In genomic region chr9:132770775-132771310, GRCh38 we compare ENCODE assay signal across 8 cellular contexts.
DNase-seq lines count a peak whose midpoint lies in the region; ATAC-seq lines count a peak whose summit lies in the region.
"Had no signal": no experiment of that assay in that cellular context is flagged by ENCODE, and none has a peak within 500 bp of the region (broad histone marks: within the 10 kb centered on the region; RNA-seq: fewer than 3 reads in every experiment).

No MANE protein-coding gene starts in this region.

- H3K4me3 Mint-ChIP-seq in activated T-helper 17 cell treated with anti-CD3 and anti-CD28 coated beads, Interleukin-2, amount 50 U/mL, for 72 hours = peak overlapping the region; percentile 98
- peak overlapping the region; percentile 99 for H3K4me3 Mint-ChIP-seq in stimulated activated memory B cell treated with anti-CD40 and anti-IgM and Interleukin-4, amounts not matched to agents 10 μg/mL and 1 μg/mL and 100 μg/mL, for 72 hours

- H3K27ac Mint-ChIP-seq in activated T-helper 17 cell treated with anti-CD3 and anti-CD28 coated beads, Interleukin-2, amount 50 U/mL, for 72 hours = no peak overlapping the region
- peak overlapping the region; percentile 94 for H3K27ac Mint-ChIP-seq in stimulated activated memory B cell treated with anti-CD40 and anti-IgM and Interleukin-4, amounts not matched to agents 10 μg/mL and 1 μg/mL and 100 μg/mL, for 72 hours

- H3K9me3 ChIP-seq in iPS-20b (ENCODE audit: insufficient read depth, low read depth, low read length) = no peaks in the 10 kb centered on the region
- H3K9me3 ChIP-seq: neutrophil had no signal

- H3K4me1 Mint-ChIP-seq in activated T-helper 17 cell treated with anti-CD3 and anti-CD28 coated beads, Interleukin-2, amount 50 U/mL, for 72 hours = peaks cover 13% of the 10 kb centered on the region
- H3K4me1 Mint-ChIP-seq in stimulated activated memory B cell treated with anti-CD40 and anti-IgM and Interleukin-4, amounts not matched to agents 10 μg/mL and 1 μg/mL and 100 μg/mL, for 72 hours = peaks cover 9% of the 10 kb centered on the region

- H3K27ac ChIP-seq in iPS-20b (ENCODE audit: low read length) = peak overlapping the region; percentile 30
- H3K27ac ChIP-seq: neutrophil had no signal

- no peak for DNase-seq in H7
- no peak for DNase-seq in COLO829 (ENCODE audit: low spot score)
- no peak for DNase-seq in NCI-H69 (lab: John Stamatoyannopoulos, UW)
- no peak for DNase-seq in hippocampal formation (lab: John Stamatoyannopoulos, UW)

- H3K9ac ChIP-seq in iPS-20b (ENCODE audit: low read depth, low read length) = peak overlapping the region; percentile 86; the same call in 1 of the 2 replicates

- H3K36me3 Mint-ChIP-seq in activated T-helper 17 cell treated with anti-CD3 and anti-CD28 coated beads, Interleukin-2, amount 50 U/mL, for 72 hours (ENCODE audit: low read depth) = no peaks in the 10 kb centered on the region
- H3K36me3 Mint-ChIP-seq in stimulated activated memory B cell treated with anti-CD40 and anti-IgM and Interleukin-4, amounts not matched to agents 10 μg/mL and 1 μg/mL and 100 μg/mL, for 72 hours = peaks cover 7% of the 10 kb centered on the region

- H3K4me1 ChIP-seq in iPS-20b (ENCODE audit: insufficient read depth, low read length) = peaks cover 2% of the 10 kb centered on the region

- no peak for ATAC-seq in activated T-helper 17 cell treated with anti-CD3 and anti-CD28 coated beads, Interleukin-2, amount 50 U/mL, for 72 hours (replicated peaks)
- no peak for ATAC-seq in stimulated activated memory B cell treated with anti-CD40 and anti-IgM and Interleukin-4, amounts not matched to agents 10 μg/mL and 1 μg/mL and 100 μg/mL, for 72 hours

- peak overlapping the region; percentile 71 for H3K4me3 ChIP-seq in H7 (ENCODE audit: insufficient read depth, low read depth, low read length)
- peak overlapping the region; percentile 86; the same call in 1 of the 2 replicates for H3K4me3 ChIP-seq in iPS-20b (ENCODE audit: low read length)

- H3K27me3 ChIP-seq in H7 (ENCODE audit: control insufficient read depth, insufficient read depth, low read length) (peaks cover 3% of the 10 kb centered on the region), iPS-20b (ENCODE audit: insufficient read depth, low read length) (peaks cover 26% of the 10 kb centered on the region)
- H3K27me3 ChIP-seq: neutrophil had no signal

- H3K27me3 Mint-ChIP-seq in activated T-helper 17 cell treated with anti-CD3 and anti-CD28 coated beads, Interleukin-2, amount 50 U/mL, for 72 hours = no peaks in the 10 kb centered on the region
- H3K27me3 Mint-ChIP-seq in stimulated activated memory B cell treated with anti-CD40 and anti-IgM and Interleukin-4, amounts not matched to agents 10 μg/mL and 1 μg/mL and 100 μg/mL, for 72 hours = no peaks in the 10 kb centered on the region

- H3K9me3 Mint-ChIP-seq in activated T-helper 17 cell treated with anti-CD3 and anti-CD28 coated beads, Interleukin-2, amount 50 U/mL, for 72 hours = no peaks in the 10 kb centered on the region
- H3K9me3 Mint-ChIP-seq in stimulated activated memory B cell treated with anti-CD40 and anti-IgM and Interleukin-4, amounts not matched to agents 10 μg/mL and 1 μg/mL and 100 μg/mL, for 72 hours = peaks cover 5% of the 10 kb centered on the region

- H3K36me3 ChIP-seq in H7 (replicated peaks; ENCODE audit: control insufficient read depth, insufficient read depth, low read length) (no peaks in the 10 kb centered on the region), iPS-20b (ENCODE audit: insufficient read depth, low read depth, low read length) (no peaks in the 10 kb centered on the region)
- H3K36me3 ChIP-seq: neutrophil had no signal
